8 cellular contexts compared by ENCODE assay signal in the genomic region with DNA sequence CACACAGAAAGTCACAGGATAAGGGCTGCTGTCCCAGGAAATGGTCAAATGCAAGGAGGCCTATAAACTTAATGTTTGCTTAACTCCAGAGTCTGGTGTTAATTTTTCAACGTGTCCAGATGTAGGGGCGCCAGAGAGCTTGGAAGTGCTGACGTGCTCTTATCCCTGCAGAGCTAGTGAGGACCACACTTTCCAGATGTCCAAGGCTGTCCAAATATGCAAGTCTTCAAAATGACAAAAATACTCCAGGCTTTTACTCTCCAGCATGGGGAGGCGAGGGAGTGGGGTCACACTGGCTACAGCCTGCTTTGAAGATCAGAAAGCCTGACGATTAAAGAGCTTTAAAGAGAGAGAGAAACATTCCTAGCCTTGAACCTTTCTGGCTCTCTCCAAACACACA. TPM values are rescaled to one million over a fixed set of nuclear protein-coding genes. Genes with fewer than 3 reads are reported as not detected.
DNase-seq lines count a peak whose midpoint lies in the region; ATAC-seq lines count a peak whose summit lies in the region.

No MANE protein-coding gene starts in this region.

- no peaks in the 10 kb centered on the region for H3K79me2 ChIP-seq in GM23248 (ENCODE audit: insufficient read depth)

- H3K4me1 ChIP-seq in GM23248 (ENCODE audit: insufficient read depth): peaks cover 27% of the 10 kb centered on the region
- peaks cover 7 to 25% (median 22%) of the 10 kb centered on the region in 3 donors for H3K4me1 ChIP-seq in skeletal muscle tissue (ENCODE audit: control insufficient read depth in 3 of 3, insufficient read depth in 3 of 3, low read length in 3 of 3)

- DNase-seq in GM23248 (peak; percentile 74), SK-N-DZ (ENCODE audit: low spot score) (peak; percentile 62), Right ventricle myocardium superior (peak; percentile 71)
- DNase-seq in stimulated activated CD8-positive, alpha-beta memory T cell treated with anti-CD3 and anti-CD28 coated beads, Interleukin-4, amount 100 ng/mL, for 48 hours: no peak
- DNase-seq in activated CD8-positive, alpha-beta memory T cell treated with anti-CD3 and anti-CD28 coated beads, Interleukin-2, amount 10 ng/mL, durations not matched to agents 7 days and 5 days: no peak

- no peak overlapping the region for H3K9ac ChIP-seq in GM23248
- H3K9ac ChIP-seq in skeletal muscle tissue (ENCODE audit: low read depth in 1 of 3, low read length in 3 of 3): no peak overlapping the region

- no peak overlapping the region for H3K4me3 ChIP-seq in GM23248
- no peak overlapping the region for H3K4me3 ChIP-seq in skeletal muscle tissue (ENCODE audit: low read length in 3 of 3)

- ATAC-seq in Right ventricle myocardium superior (ENCODE audit: poor library complexity): peak; percentile 80
- ATAC-seq in HG03342 (IDR thresholded peaks at IDR 0.05; ENCODE audit: unreplicated experiment): no peak
- no peak for ATAC-seq in GM19452 (IDR thresholded peaks at IDR 0.05; ENCODE audit: unreplicated experiment)
- no peak for ATAC-seq in activated CD8-positive, alpha-beta memory T cell treated with anti-CD3 and anti-CD28 coated beads, Interleukin-2, amount 10 ng/mL, durations not matched to agents 7 days and 5 days

- H3K27ac ChIP-seq in GM23248 (no peak overlapping the region), skeletal muscle tissue (ENCODE audit: low read depth, low read length) (peak overlapping the region; percentile 54)

- peak overlapping the region; percentile 4; the same call in 1 of the 2 replicates for H2AFZ ChIP-seq in GM23248

- WGBS in GM23248 (ENCODE audit: low coverage in 1 of 2, low lambda C conversion rate in 2 of 2, missing lambda C conversion rate in 2 of 2), 2 experiments: 7 to 10% methylated on average over 5 of the region's 5 CpGs

- no peaks in the 10 kb centered on the region for H3K9me3 Mint-ChIP-seq in activated CD8-positive, alpha-beta memory T cell treated with anti-CD3 and anti-CD28 coated beads, Interleukin-2, amount 10 ng/mL, durations not matched to agents 7 days and 5 days (ENCODE audit: low read depth)

- no peaks in the 10 kb centered on the region for H3K36me3 Mint-ChIP-seq in activated CD8-positive, alpha-beta memory T cell treated with anti-CD3 and anti-CD28 coated beads, Interleukin-2, amount 10 ng/mL, durations not matched to agents 7 days and 5 days

- peaks cover 12% of the 10 kb centered on the region for H3F3A ChIP-seq in GM23248 (ENCODE audit: insufficient read depth)

- peaks cover 23% of the 10 kb centered on the region for H3K27me3 Mint-ChIP-seq in activated CD8-positive, alpha-beta memory T cell treated with anti-CD3 and anti-CD28 coated beads, Interleukin-2, amount 10 ng/mL, durations not matched to agents 7 days and 5 days

- H3K4me1 Mint-ChIP-seq in activated CD8-positive, alpha-beta memory T cell treated with anti-CD3 and anti-CD28 coated beads, Interleukin-2, amount 10 ng/mL, durations not matched to agents 7 days and 5 days: peaks cover 2% of the 10 kb centered on the region

- H4K20me1 ChIP-seq in GM23248 (ENCODE audit: insufficient read depth): no peaks in the 10 kb centered on the region

- CTCF ChIA-PET in activated CD8-positive, alpha-beta memory T cell treated with anti-CD3 and anti-CD28 coated beads, Interleukin-2, amount 10 ng/mL, durations not matched to agents 7 days and 5 days (lab: Charles Lee): interaction anchor here (1.3 to 4.2 kb wide), 5 partner anchors 22 to 401 kb away, joined by 3 to 33 read pairs (median 5); no protein-coding TSS in a partner anchor

- no peak overlapping the region for H3K4me3 Mint-ChIP-seq in activated CD8-positive, alpha-beta memory T cell treated with anti-CD3 and anti-CD28 coated beads, Interleukin-2, amount 10 ng/mL, durations not matched to agents 7 days and 5 days

- in situ Hi-C loops in GM23248 (cut with MboI): loop anchor here (5.0 kb wide), 1 partner anchor 274 kb away; no protein-coding TSS in a partner anchor

- H3K9me2 ChIP-seq in GM23248 (ENCODE audit: insufficient read depth): no peaks in the 10 kb centered on the region

- H3K9me3 ChIP-seq in GM23248 (ENCODE audit: low read depth) (no peaks in the 10 kb centered on the region), skeletal muscle tissue (ENCODE audit: control insufficient read depth in 3 of 3, low read length in 3 of 3) (no peaks in the 10 kb centered on the region)

- no peaks in the 10 kb centered on the region for H3K27me3 ChIP-seq in GM23248 (replicated peaks; ENCODE audit: insufficient read depth)
- H3K27me3 ChIP-seq in skeletal muscle tissue (ENCODE audit: control insufficient read depth in 3 of 3, insufficient read depth in 3 of 3, low read length in 3 of 3): no peaks in the 10 kb centered on the region

- intact Hi-C loops in Right ventricle myocardium superior (cut with DNase I): loop anchor here (2.0 to 10.0 kb wide), 3 partner anchors 121 to 265 kb away; no protein-coding TSS in a partner anchor

- no peaks in the 10 kb centered on the region for H3K36me3 ChIP-seq in GM23248 (ENCODE audit: low read depth)
- no peaks in the 10 kb centered on the region for H3K36me3 ChIP-seq in skeletal muscle tissue (ENCODE audit: control insufficient read depth in 3 of 3, insufficient read depth in 3 of 3, low read length in 3 of 3)

- H3K4me2 ChIP-seq in GM23248 (ENCODE audit: unreplicated experiment): no peak overlapping the region

- H3K27ac Mint-ChIP-seq in activated CD8-positive, alpha-beta memory T cell treated with anti-CD3 and anti-CD28 coated beads, Interleukin-2, amount 10 ng/mL, durations not matched to agents 7 days and 5 days: no peak overlapping the region

RNA-seq across cellular contexts. Expression of a gene that starts 57.6 kb away (rescaled TPM):
- total RNA-seq in GM23248 (2014; rRNA removed; shearing (Covaris generic)): 0.63 and 3.7 TPM in 2 replicates
- polyA plus RNA-seq in GM23248 (2016; fragmentation: Nextera tagmentation; extraction: Ambion mirVana): 0.20 and 0.25 TPM in 2 replicates
- polyA plus RNA-seq in SK-N-DZ (2014; cell fraction: cytosol; rRNA removed): 0.58 and 1.2 TPM in 2 replicates
- 1.7 and 2.0 TPM in 2 replicates for polyA plus RNA-seq in SK-N-DZ (2014; cell fraction: nucleus; rRNA removed)
- total RNA-seq in Right ventricle myocardium superior (0.08 TPM), skeletal muscle tissue (2.1 TPM)
- not detected for total RNA-seq in activated CD8-positive, alpha-beta memory T cell treated with anti-CD3 and anti-CD28 coated beads, Interleukin-2, amount 10 ng/mL, durations not matched to agents 7 days and 5 days

Comparison
In these comparisons a context has a peak if more than half of its experiments do, and no peak if none do; other contexts are left out.
1. DNase-seq: peak in GM23248 (single experiment), SK-N-DZ (single experiment) and Right ventricle myocardium superior (single experiment); none in stimulated activated CD8-positive, alpha-beta memory T cell treated with anti-CD3 and anti-CD28 coated beads, Interleukin-4, amount 100 ng/mL, for 48 hours (single experiment) and activated CD8-positive, alpha-beta memory T cell treated with anti-CD3 and anti-CD28 coated beads, Interleukin-2, amount 10 ng/mL, durations not matched to agents 7 days and 5 days (single experiment).